24 cellular contexts compared by ENCODE assay signal in the genomic region with DNA sequence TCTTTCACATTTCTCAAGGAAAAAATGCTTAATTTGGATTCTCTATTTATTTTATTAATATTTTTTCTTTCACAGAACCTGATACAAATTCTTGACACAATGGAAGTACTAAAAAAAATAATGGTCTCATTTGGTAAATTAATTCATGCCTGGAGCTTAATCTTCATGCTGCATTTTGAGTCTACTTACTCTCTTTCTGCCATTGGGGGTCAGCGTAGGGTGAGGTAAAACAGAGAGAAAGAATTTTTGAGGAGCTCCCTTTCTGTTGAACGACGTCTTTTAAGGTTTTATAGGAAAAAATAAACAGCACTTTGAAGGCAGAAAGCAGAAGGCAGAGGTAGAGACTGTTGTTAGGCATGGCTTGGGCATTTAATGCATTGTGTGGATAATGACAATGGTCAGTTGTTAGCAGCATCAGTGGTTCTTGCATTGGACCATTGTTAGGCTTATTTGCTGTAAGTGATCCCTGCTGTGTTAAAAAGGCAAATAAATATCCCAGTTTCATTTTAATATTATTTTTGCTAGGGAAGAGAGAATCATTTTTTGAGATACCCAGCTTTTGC.
DNase-seq lines count a peak whose midpoint lies in the region; ATAC-seq and TF ChIP-seq lines count a peak whose summit lies in the region.
"Had no signal": no experiment of that assay in that cellular context is flagged by ENCODE, and none has a peak within 500 bp of the region (broad histone marks: within the 10 kb centered on the region; RNA-seq: fewer than 3 reads in every experiment).

No MANE protein-coding gene starts in this region.

- H3K27ac Mint-ChIP-seq in progenitor cell of endocrine pancreas (no peak overlapping the region), T-helper 17 cell (no peak overlapping the region)
- H3K27ac Mint-ChIP-seq: activated CD4-positive, alpha-beta T cell treated with anti-CD3 and anti-CD28 coated beads for 36 hours; activated naive CD4-positive, alpha-beta T cell treated with anti-CD3 and anti-CD28 coated beads for 36 hours; CD4-positive, alpha-beta T cell; dendritic cell treated with granulocyte-macrophage colony-stimulating factor and Interleukin-4, amounts not matched to agents 40 ng/mL and 50 ng/mL, for 4 days had no signal

- POLR2A ChIA-PET in A673 (lab: Charles Lee; ENCODE audit: low non-redundant PET): no interaction called here

- H3K27me3 ChIP-seq in A673 (replicated peaks; ENCODE audit: insufficient read depth, low read depth, low read length, poor library complexity) (no peaks in the 10 kb centered on the region), HUES48 (ENCODE audit: control insufficient read depth, insufficient read depth, low read length) (no peaks in the 10 kb centered on the region)
- H3K27me3 ChIP-seq: cardiac muscle cell had no signal

- intact Hi-C loops in A673 (cut with micrococcal nuclease; ENCODE audit: unreplicated experiment) (loop anchor here (10.0 kb wide), 2 partner anchors 228 to 518 kb away; no protein-coding TSS in a partner anchor), mucosa of descending colon (cut with DNase I, micrococcal nuclease) (no loop called here)

- ATAC-seq in mucosa of descending colon: no peak
- ATAC-seq in T-helper 17 cell: no peak
- ATAC-seq: activated CD4-positive, alpha-beta T cell treated with anti-CD3 and anti-CD28 coated beads for 36 hours; left colon had no signal

- CTCF ChIA-PET in A673 (lab: Charles Lee): interaction anchor here (0.7 to 1.1 kb wide), 2 partner anchors 152 to 522 kb away, joined by 4 to 5 read pairs; no protein-coding TSS in a partner anchor

- BruUV-seq in A673 (replicated peaks; lab: Mats Ljungman, UMichigan): no TSS peak

- H3K9me3 ChIP-seq in A673 (ENCODE audit: low read depth, low read length, poor library complexity, severe bottlenecking) (peaks cover 5% of the 10 kb centered on the region), HUES48 (ENCODE audit: control insufficient read depth, insufficient read depth, low read length) (no peaks in the 10 kb centered on the region; the same call in 1 of the 2 replicates), mucosa of descending colon (peaks cover 3% of the 10 kb centered on the region), T-helper 17 cell (ENCODE audit: control insufficient read depth, low read length, poor library complexity, severe bottlenecking) (no peaks in the 10 kb centered on the region)
- H3K9me3 ChIP-seq: thoracic aorta had no signal

- no peaks in the 10 kb centered on the region for H3K27me3 Mint-ChIP-seq in progenitor cell of endocrine pancreas
- no peaks in the 10 kb centered on the region for H3K27me3 Mint-ChIP-seq in T-helper 17 cell
- H3K27me3 Mint-ChIP-seq: activated CD4-positive, alpha-beta T cell treated with anti-CD3 and anti-CD28 coated beads for 36 hours; CD4-positive, alpha-beta T cell; dendritic cell treated with granulocyte-macrophage colony-stimulating factor and Interleukin-4, amounts not matched to agents 40 ng/mL and 50 ng/mL, for 4 days had no signal

- no peak overlapping the region for H3K4me3 ChIP-seq in A673 (ENCODE audit: low read depth, low read length, poor library complexity, severe bottlenecking)
- H3K4me3 ChIP-seq in HUES48 (ENCODE audit: low read depth, low read length): peak overlapping the region; percentile 26; the same call in 1 of the 2 replicates
- no peak overlapping the region for H3K4me3 ChIP-seq in mucosa of descending colon
- H3K4me3 ChIP-seq: cardiac muscle cell, PC-9, thoracic aorta had no signal

- peaks cover 9% of the 10 kb centered on the region for H3K9me3 Mint-ChIP-seq in progenitor cell of endocrine pancreas (ENCODE audit: low read depth)

- no peaks in the 10 kb centered on the region for H3K36me3 ChIP-seq in A673 (ENCODE audit: insufficient read depth, low read length, poor library complexity, severe bottlenecking)
- no peaks in the 10 kb centered on the region for H3K36me3 ChIP-seq in HUES48 (ENCODE audit: control insufficient read depth, insufficient read depth, low read length)
- H3K36me3 ChIP-seq in mucosa of descending colon (ENCODE audit: low read depth): no peaks in the 10 kb centered on the region
- H3K36me3 ChIP-seq: cardiac muscle cell, thoracic aorta had no signal

- DNase-seq in A673 (ENCODE audit: low spot score) (peak; percentile 51), NCI-H2227 treated with DMSO at 0.1 percent for 48 hours (lab: John Stamatoyannopoulos, UW) (peak; percentile 79), iPS-NIHi11 (ENCODE audit: low spot score) (peak; percentile 22), mucosa of descending colon (no peak), epidermal melanocyte (ENCODE audit: insufficient read length, low spot score) (no peak), progenitor cell of endocrine pancreas (ENCODE audit: low spot score, unreplicated experiment) (no peak), T-helper 17 cell (no peak)
- DNase-seq: activated CD4-positive, alpha-beta T cell treated with anti-CD3 and anti-CD28 coated beads for 36 hours; activated naive CD4-positive, alpha-beta T cell treated with anti-CD3 and anti-CD28 coated beads for 36 hours; activated T-cell treated with anti-CD3 and anti-CD28 coated beads, Interleukin-2, amount 50 U/mL, for 48 hours; CD4-positive, alpha-beta T cell; DMS153; left colon; midbrain; NCI-H2029; NCI-H82; PC-9; SHP77 treated with DMSO at 0.1 percent for 48 hours; small intestine; stimulated activated naive CD4-positive, alpha-beta T cell had no signal

- H3K4me3 Mint-ChIP-seq in progenitor cell of endocrine pancreas (ENCODE audit: low read depth) (no peak overlapping the region), T-helper 17 cell (no peak overlapping the region)
- H3K4me3 Mint-ChIP-seq: activated CD4-positive, alpha-beta T cell treated with anti-CD3 and anti-CD28 coated beads for 36 hours; activated naive CD4-positive, alpha-beta T cell treated with anti-CD3 and anti-CD28 coated beads for 36 hours; CD4-positive, alpha-beta T cell; dendritic cell treated with granulocyte-macrophage colony-stimulating factor and Interleukin-4, amounts not matched to agents 40 ng/mL and 50 ng/mL, for 4 days had no signal

- H3K4me1 Mint-ChIP-seq in progenitor cell of endocrine pancreas (ENCODE audit: low read depth): no peaks in the 10 kb centered on the region
- H3K4me1 Mint-ChIP-seq in T-helper 17 cell: no peaks in the 10 kb centered on the region
- H3K4me1 Mint-ChIP-seq: activated CD4-positive, alpha-beta T cell treated with anti-CD3 and anti-CD28 coated beads for 36 hours had no signal

- H3K27ac ChIP-seq in A673 (ENCODE audit: low read depth, low read length, poor library complexity, severe bottlenecking) (no peak overlapping the region), HUES48 (ENCODE audit: low read depth, low read length) (no peak overlapping the region)
- H3K27ac ChIP-seq: cardiac muscle cell, PC-9, thoracic aorta had no signal

- no peaks in the 10 kb centered on the region for H3K36me3 Mint-ChIP-seq in progenitor cell of endocrine pancreas (ENCODE audit: insufficient read depth)
- H3K36me3 Mint-ChIP-seq in T-helper 17 cell (ENCODE audit: low read depth): no peaks in the 10 kb centered on the region

- peak; percentile 53; the same call in 1 of the 2 replicates for TF ChIP-seq CTCF in A673 (conservative IDR thresholded peaks at IDR 0.05; ENCODE audit: low read depth, low read length)
- TF ChIP-seq CTCF in mucosa of descending colon (IDR thresholded peaks at IDR 0.05): no peak
- no peak for TF ChIP-seq CTCF in progenitor cell of endocrine pancreas (IDR thresholded peaks at IDR 0.05; ENCODE audit: unreplicated experiment)

- no peaks in the 10 kb centered on the region for H3K4me1 ChIP-seq in A673 (ENCODE audit: insufficient read depth, low read length, poor library complexity, severe bottlenecking)
- peaks cover 13% of the 10 kb centered on the region; the same call in 1 of the 2 replicates for H3K4me1 ChIP-seq in HUES48 (ENCODE audit: control insufficient read depth, insufficient read depth, low read length)
- H3K4me1 ChIP-seq in mucosa of descending colon (ENCODE audit: low read depth): no peaks in the 10 kb centered on the region

- H3K9ac ChIP-seq in HUES48 (ENCODE audit: low read depth, low read length): no peak overlapping the region

Comparison
In these comparisons a context has a peak if more than half of its experiments do, and no peak if none do; other contexts are left out.
1. DNase-seq: peak in A673 (single experiment), NCI-H2227 treated with DMSO at 0.1 percent for 48 hours (single experiment) and iPS-NIHi11 (single experiment); none in mucosa of descending colon (0 of 3), epidermal melanocyte (single experiment), progenitor cell of endocrine pancreas (single experiment) and T-helper 17 cell (0 of 3).